ENCODE assay signal across 29 cellular contexts in genomic region chrX:79506001-79506400, GRCh38.
"Had no signal": no experiment of that assay in that cellular context is flagged by ENCODE, and none has a peak within 500 bp of the region (broad histone marks: within the 10 kb centered on the region; RNA-seq: fewer than 3 reads in every experiment).

No MANE protein-coding gene starts in this region.

- H3K4me3 Mint-ChIP-seq: activated B cell treated with CpG ODN at 0.5 μM for 24 hours; activated CD8-positive, alpha-beta T cell treated with anti-CD3 and anti-CD28 coated beads for 36 hours; activated naive CD8-positive, alpha-beta T cell; activated T-cell treated with anti-CD3 and anti-CD28 coated beads, Interleukin-2, amount 50 U/mL, for 4 hours; activated T-helper 17 cell treated with anti-CD3 and anti-CD28 coated beads, Interleukin-2, amount 50 U/mL, for 72 hours; effector memory CD8-positive, alpha-beta T cell; T-helper 17 cell; T-helper 2 cell treated with Interferon-gamma antibody and Interleukin-4, amounts not matched to agents 5 μg/mL and 100 μg/mL, for 36 hours had no signal

- H3K9me3 Mint-ChIP-seq: activated B cell treated with CpG ODN at 0.5 μM for 24 hours; activated CD8-positive, alpha-beta T cell treated with anti-CD3 and anti-CD28 coated beads for 36 hours; activated T-cell treated with anti-CD3 and anti-CD28 coated beads, Interleukin-2, amount 50 U/mL, for 4 hours; activated T-helper 17 cell treated with anti-CD3 and anti-CD28 coated beads, Interleukin-2, amount 50 U/mL, for 72 hours; effector memory CD8-positive, alpha-beta T cell had no signal

- H3K4me1 ChIP-seq: esophagus squamous epithelium, gastroesophageal sphincter, heart right ventricle had no signal

- H3K4me1 Mint-ChIP-seq: activated B cell treated with CpG ODN at 0.5 μM for 24 hours; activated T-helper 17 cell treated with anti-CD3 and anti-CD28 coated beads, Interleukin-2, amount 50 U/mL, for 72 hours; T-helper 17 cell had no signal

- DNase-seq: activated B cell treated with CpG ODN at 0.5 μM for 24 hours; activated CD4-positive, alpha-beta T cell treated with anti-CD3 and anti-CD28 coated beads for 48 hours; activated CD4-positive, alpha-beta T cell treated with anti-CD3 and anti-CD28 coated beads, Interleukin-2, amount 50 U/mL, for 1 hour; activated CD4-positive, alpha-beta T cell treated with anti-CD3 and anti-CD28 coated beads, Interleukin-2, amount 50 U/mL, for 48 hours; activated CD8-positive, alpha-beta memory T cell treated with anti-CD3 and anti-CD28 coated beads for 24 hours; activated CD8-positive, alpha-beta T cell treated with anti-CD3 and anti-CD28 coated beads for 36 hours; activated effector memory CD4-positive, alpha-beta T cell treated with Interleukin-2 at 50 U/mL for 16 hours; activated gamma-delta T cell treated with Interleukin-2 at 50 U/mL for 16 hours; activated naive CD4-positive, alpha-beta T cell treated with anti-CD3 and anti-CD28 coated beads, Interleukin-2, amount 50 U/mL, for 16 hours; activated naive CD4-positive, alpha-beta T cell treated with Interleukin-2 at 50 U/mL for 16 hours; activated T-cell treated with anti-CD3 and anti-CD28 coated beads, Interleukin-2, amount 50 U/mL, for 4 hours; amniotic stem cell; brain microvascular endothelial cell; caudate nucleus; cortex of kidney; dermis blood vessel endothelial cell; effector CD4-positive, alpha-beta T cell; effector memory CD8-positive, alpha-beta T cell; esophagus squamous epithelium; foreskin melanocyte; heart right ventricle; T-helper 17 cell; T1000; WERI-Rb-1 had no signal

- H3K27ac Mint-ChIP-seq: activated B cell treated with CpG ODN at 0.5 μM for 24 hours; activated CD8-positive, alpha-beta T cell treated with anti-CD3 and anti-CD28 coated beads for 36 hours; activated naive CD8-positive, alpha-beta T cell; activated T-helper 17 cell treated with anti-CD3 and anti-CD28 coated beads, Interleukin-2, amount 50 U/mL, for 72 hours; effector memory CD8-positive, alpha-beta T cell; T-helper 17 cell; T-helper 2 cell treated with Interferon-gamma antibody and Interleukin-4, amounts not matched to agents 5 μg/mL and 100 μg/mL, for 36 hours had no signal

- H3K27me3 Mint-ChIP-seq: activated B cell treated with CpG ODN at 0.5 μM for 24 hours; activated CD8-positive, alpha-beta T cell treated with anti-CD3 and anti-CD28 coated beads for 36 hours; activated naive CD8-positive, alpha-beta T cell; activated T-helper 17 cell treated with anti-CD3 and anti-CD28 coated beads, Interleukin-2, amount 50 U/mL, for 72 hours; effector memory CD8-positive, alpha-beta T cell; T-helper 17 cell had no signal

- H3K36me3 ChIP-seq: brain microvascular endothelial cell, esophagus squamous epithelium, gastroesophageal sphincter, heart right ventricle, WERI-Rb-1 had no signal

- H3K9me3 ChIP-seq: gastroesophageal sphincter had no signal

- H3K36me3 Mint-ChIP-seq: activated naive CD8-positive, alpha-beta T cell had no signal

- H3K27me3 ChIP-seq: brain microvascular endothelial cell, esophagus squamous epithelium, gastroesophageal sphincter, heart right ventricle had no signal

- H3K4me3 ChIP-seq: esophagus squamous epithelium, gastroesophageal sphincter, heart right ventricle had no signal

- H3K27ac ChIP-seq: brain microvascular endothelial cell, epithelial cell of prostate, esophagus squamous epithelium, gastroesophageal sphincter, heart right ventricle, WERI-Rb-1 had no signal
